In genomic region chr9:84754461-84754860, GRCh38 we compare ENCODE assay signal across 22 cellular contexts.
DNase-seq lines count a peak whose midpoint lies in the region; ATAC-seq and TF ChIP-seq lines count a peak whose summit lies in the region.
"Had no signal": no experiment of that assay in that cellular context is flagged by ENCODE, and none has a peak within 500 bp of the region (broad histone marks: within the 10 kb centered on the region; RNA-seq: fewer than 3 reads in every experiment).

No MANE protein-coding gene starts in this region.

- no peaks in the 10 kb centered on the region for H3K9me3 ChIP-seq in heart left ventricle
- H3K9me3 ChIP-seq: Caco-2, neutrophil, right lobe of liver, testis had no signal

- no peaks in the 10 kb centered on the region for H3K36me3 ChIP-seq in heart left ventricle
- H3K36me3 ChIP-seq: neutrophil, right lobe of liver had no signal

- no peaks in the 10 kb centered on the region for H3K27me3 ChIP-seq in heart left ventricle
- H3K27me3 ChIP-seq: right lobe of liver, testis had no signal

- H3K27ac ChIP-seq in heart left ventricle, result no peak overlapping the region
- H3K27ac ChIP-seq: HL-60, neutrophil, right lobe of liver, testis had no signal

- peak overlapping the region; percentile 11 for H3K27ac Mint-ChIP-seq in mesothelial cell of epicardium

- H3K36me3 Mint-ChIP-seq in mesothelial cell of epicardium, result peaks cover 5% of the 10 kb centered on the region

- ATAC-seq in HG02870 (IDR thresholded peaks at IDR 0.05; ENCODE audit: unreplicated experiment), result peak; percentile 39
- ATAC-seq in GM21619 (IDR thresholded peaks at IDR 0.05; ENCODE audit: unreplicated experiment), result no peak
- ATAC-seq in heart left ventricle, result no peak
- ATAC-seq: esophagus mucosa, right lobe of liver had no signal

- DNase-seq in EH (ENCODE audit: low read depth), result peak; percentile 81
- peak; percentile 65 for DNase-seq in astrocyte of the hippocampus (ENCODE audit: low read depth, low spot score)
- DNase-seq in mesothelial cell of epicardium (ENCODE audit: low spot score in 2 of 2, unreplicated experiment in 2 of 2), result no peak
- DNase-seq in DMS 273 treated with DMSO at 0.1 percent for 48 hours (lab: John Stamatoyannopoulos, UW), result no peak
- no peak for DNase-seq in heart left ventricle
- no peak for DNase-seq in stimulated activated CD4-positive, alpha-beta T cell treated with anti-CD3 and anti-CD28 coated beads, Interleukin-4, amount 100 ng/mL, for 4 hours
- DNase-seq: activated gamma-delta T cell; anterior cingulate cortex; Caco-2; dermis blood vessel endothelial cell; GDM1; KBM-7; NCI-H2171; NCI-H774; right lobe of liver; stimulated activated CD4-positive, alpha-beta T cell treated with anti-CD3 and anti-CD28 coated beads, Interleukin-2, amount 100 ng/mL, for 24 hours; testis had no signal

- peaks cover 22% of the 10 kb centered on the region for H3K4me1 Mint-ChIP-seq in mesothelial cell of epicardium

- no peaks in the 10 kb centered on the region for H3K27me3 Mint-ChIP-seq in mesothelial cell of epicardium (ENCODE audit: low read depth)

- no peak overlapping the region for H3K4me3 Mint-ChIP-seq in mesothelial cell of epicardium

- WGBS in heart left ventricle, 4 donors, result 65 to 76% (median 72%) methylated on average over 3 of the region's 3 CpGs

- no peak overlapping the region for H3K4me3 ChIP-seq in heart left ventricle
- H3K4me3 ChIP-seq: right lobe of liver, testis had no signal

- TF ChIP-seq CTCF in mesothelial cell of epicardium (IDR thresholded peaks at IDR 0.05; ENCODE audit: unreplicated experiment) (no peak), heart left ventricle (IDR thresholded peaks at IDR 0.05) (no peak)

- TF ChIP-seq POLR2A in heart left ventricle (IDR thresholded peaks at IDR 0.05), result no peak

- intact Hi-C loops in heart left ventricle (cut with DNase I), result no loop called here

- peaks cover 0 to 42% (median 0%) of the 10 kb centered on the region in 12 donors for H3K4me1 ChIP-seq in heart left ventricle
- H3K4me1 ChIP-seq: Caco-2, right lobe of liver, testis had no signal

- H3K9me3 Mint-ChIP-seq in mesothelial cell of epicardium, result no peaks in the 10 kb centered on the region

Comparison
In these comparisons a context has a peak if more than half of its experiments do, and no peak if none do; other contexts are left out.
1. DNase-seq: peak in EH (single experiment) and astrocyte of the hippocampus (single experiment); none in mesothelial cell of epicardium (0 of 2), DMS 273 treated with DMSO at 0.1 percent for 48 hours (single experiment), heart left ventricle (0 of 5) and stimulated activated CD4-positive, alpha-beta T cell treated with anti-CD3 and anti-CD28 coated beads, Interleukin-4, amount 100 ng/mL, for 4 hours (0 of 2).